ENCODE assay signal across 19 cellular contexts in genomic region chr19:51610576-51610975, GRCh38. TPM values are rescaled to one million over a fixed set of nuclear protein-coding genes. Genes with fewer than 3 reads are reported as not detected.
DNase-seq lines count a peak whose midpoint lies in the region; ATAC-seq and TF ChIP-seq lines count a peak whose summit lies in the region.
"Had no signal": no experiment of that assay in that cellular context is flagged by ENCODE, and none has a peak within 500 bp of the region (broad histone marks: within the 10 kb centered on the region; RNA-seq: fewer than 3 reads in every experiment).

No MANE protein-coding gene starts in this region.

- DNase-seq in NB4 (ENCODE audit: low read depth): peak; percentile 25
- peak; percentile 61 for DNase-seq in stimulated activated naive B cell treated with anti-CD40 and anti-IgM and Interleukin-4, amounts not matched to agents 10 μg/mL and 1 μg/mL and 100 μg/mL, for 72 hours
- DNase-seq in cardiac septum (ENCODE audit: low spot score): no peak
- DNase-seq in GF-D8 (lab: John Stamatoyannopoulos, UW): no peak
- DNase-seq: Caco-2; CD4-positive, CD25-positive, alpha-beta regulatory T cell; CD8-positive, alpha-beta T cell; DMS153; DND-41; H9 had no signal

- no peak for TF ChIP-seq POLR2A in NB4 (IDR thresholded peaks at IDR 0.05; ENCODE audit: extremely low read depth, insufficient read length)

- TF ChIP-seq CTCF in NB4 (IDR thresholded peaks at IDR 0.05; ENCODE audit: low read depth, low read length): no peak
- TF ChIP-seq CTCF in neutrophil (IDR thresholded peaks at IDR 0.05): no peak

- peaks cover 6 to 7% of the 10 kb centered on the region in 2 donors for H3K9me3 Mint-ChIP-seq in stimulated activated naive B cell treated with anti-CD40 and anti-IgM and Interleukin-4, amounts not matched to agents 10 μg/mL and 1 μg/mL and 100 μg/mL, for 72 hours

- intact Hi-C loops in cardiac septum (cut with DNase I): no loop called here

- peaks cover 0 to 5% of the 10 kb centered on the region in 2 donors for H3K27me3 Mint-ChIP-seq in stimulated activated naive B cell treated with anti-CD40 and anti-IgM and Interleukin-4, amounts not matched to agents 10 μg/mL and 1 μg/mL and 100 μg/mL, for 72 hours

- H3K36me3 Mint-ChIP-seq in stimulated activated naive B cell treated with anti-CD40 and anti-IgM and Interleukin-4, amounts not matched to agents 10 μg/mL and 1 μg/mL and 100 μg/mL, for 72 hours: peaks cover 47 to 54% of the 10 kb centered on the region in 2 donors
- H3K36me3 Mint-ChIP-seq: CD8-positive, alpha-beta T cell had no signal

- peak overlapping the region; percentile 26 to 57 for H3K4me3 Mint-ChIP-seq in stimulated activated naive B cell treated with anti-CD40 and anti-IgM and Interleukin-4, amounts not matched to agents 10 μg/mL and 1 μg/mL and 100 μg/mL, for 72 hours
- H3K4me3 Mint-ChIP-seq: CD4-positive, CD25-positive, alpha-beta regulatory T cell; CD8-positive, alpha-beta T cell; GM23338; H9 had no signal

- ATAC-seq in stimulated activated naive B cell treated with anti-CD40 and anti-IgM and Interleukin-4, amounts not matched to agents 10 μg/mL and 1 μg/mL and 100 μg/mL, for 72 hours (replicated peaks): peak; percentile 46 to 55
- ATAC-seq in GM21723 (IDR thresholded peaks at IDR 0.05; ENCODE audit: unreplicated experiment): no peak
- ATAC-seq: CD8-positive, alpha-beta T cell; GM23338; HCT116 had no signal

- H3K27me3 ChIP-seq in neutrophil: peaks cover 15% of the 10 kb centered on the region
- H3K27me3 ChIP-seq: BLaER1 had no signal

- peak overlapping the region; percentile 59 for H3K27ac Mint-ChIP-seq in stimulated activated naive B cell treated with anti-CD40 and anti-IgM and Interleukin-4, amounts not matched to agents 10 μg/mL and 1 μg/mL and 100 μg/mL, for 72 hours
- H3K27ac Mint-ChIP-seq: CD4-positive, CD25-positive, alpha-beta regulatory T cell; CD8-positive, alpha-beta T cell; GM23338; H9 had no signal

- H3K9me3 ChIP-seq in neutrophil: no peaks in the 10 kb centered on the region
- H3K9me3 ChIP-seq: BLaER1 had no signal

- H3K4me1 ChIP-seq in neutrophil (ENCODE audit: control insufficient read depth in 1 of 2, insufficient read depth in 1 of 2, low read depth in 1 of 2, low read length in 1 of 2): peaks cover 0 to 46% of the 10 kb centered on the region in 2 experiments
- H3K4me1 ChIP-seq: Caco-2 had no signal

- peaks cover 62 to 85% of the 10 kb centered on the region in 2 donors for H3K4me1 Mint-ChIP-seq in stimulated activated naive B cell treated with anti-CD40 and anti-IgM and Interleukin-4, amounts not matched to agents 10 μg/mL and 1 μg/mL and 100 μg/mL, for 72 hours
- H3K4me1 Mint-ChIP-seq: GM23338, H9 had no signal

- H3K4me3 ChIP-seq in NB4 (ENCODE audit: low read depth, low read length) (no peak overlapping the region), neutrophil (ENCODE audit: low read depth in 1 of 2, low read length in 1 of 2) (no peak overlapping the region)
- H3K4me3 ChIP-seq: BLaER1, GM23338 had no signal

- peaks cover 64% of the 10 kb centered on the region for H3K36me3 ChIP-seq in neutrophil
- H3K36me3 ChIP-seq: BLaER1 had no signal

- H3K27ac ChIP-seq in neutrophil: peak overlapping the region; percentile 62
- H3K27ac ChIP-seq: BLaER1, C4-2B had no signal

RNA-seq across cellular contexts. Expression of gene SIGLEC5, which starts 19.6 kb away (rescaled TPM):
- total RNA-seq in cardiac septum: 0.94 TPM
- total RNA-seq: A172; A673; Caco-2; CD4-positive, CD25-positive, alpha-beta regulatory T cell; CD8-positive, alpha-beta T cell; GM23338; H4; H9 had no signal

RNA-seq across cellular contexts. Expression of gene SIGLEC14, which starts 36.0 kb away (rescaled TPM):
- total RNA-seq in cardiac septum: 1.2 TPM
- total RNA-seq: A172; A673; Caco-2; CD4-positive, CD25-positive, alpha-beta regulatory T cell; CD8-positive, alpha-beta T cell; GM23338; H4; H9 had no signal

RNA-seq across cellular contexts. Expression of gene ZNF175, which starts 39.5 kb away (rescaled TPM):
- 7.8 TPM for total RNA-seq in cardiac septum

Comparison
In these comparisons a context has a peak if more than half of its experiments do, and no peak if none do; other contexts are left out.
1. DNase-seq: peak in NB4 (single experiment) and stimulated activated naive B cell treated with anti-CD40 and anti-IgM and Interleukin-4, amounts not matched to agents 10 μg/mL and 1 μg/mL and 100 μg/mL, for 72 hours (single experiment); none in cardiac septum (single experiment) and GF-D8 (single experiment).